ENCODE assay signal across 31 cellular contexts in the genomic region with DNA sequence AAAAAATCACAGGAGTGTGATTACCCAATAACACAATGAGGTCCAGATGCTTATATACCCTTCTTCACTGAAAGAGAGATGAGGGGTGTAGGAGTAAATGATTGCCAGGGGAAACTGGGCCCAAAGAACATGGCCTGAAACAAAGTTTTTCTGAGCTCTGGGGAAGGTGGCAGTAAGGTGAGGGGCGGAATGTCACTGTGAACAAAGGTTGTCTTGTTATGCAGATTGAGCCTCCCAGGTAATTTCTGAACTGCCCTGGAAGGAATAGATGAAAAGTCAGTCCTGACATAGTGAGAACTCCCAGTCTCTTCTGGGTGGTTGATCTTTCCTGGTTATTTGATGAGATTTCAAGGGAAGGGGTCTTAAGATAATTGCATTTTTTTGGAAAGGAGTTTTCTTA. TPM values are rescaled to one million over a fixed set of nuclear protein-coding genes. Genes with fewer than 3 reads are reported as not detected.
"Had no signal": no experiment of that assay in that cellular context is flagged by ENCODE, and none has a peak within 500 bp of the region (broad histone marks: within the 10 kb centered on the region; RNA-seq: fewer than 3 reads in every experiment).

No MANE protein-coding gene starts in this region.

- DNase-seq: activated CD4-positive, alpha-beta T cell treated with anti-CD3 and anti-CD28 coated beads for 36 hours; activated CD4-positive, alpha-beta T cell treated with anti-CD3 and anti-CD28 coated beads, Interleukin-2, amount 10 ng/mL, durations not matched to agents 7 days and 5 days; activated CD4-positive, alpha-beta T cell treated with anti-CD3 and anti-CD28 coated beads, Interleukin-2, amount 50 U/mL, for 48 hours; activated CD8-positive, alpha-beta T cell treated with anti-CD3 and anti-CD28 coated beads, Interleukin-2, amount 10 ng/mL, durations not matched to agents 7 days and 5 days; activated gamma-delta T cell; activated naive CD4-positive, alpha-beta T cell treated with Interleukin-2 at 50 U/mL for 16 hours; activated naive CD8-positive, alpha-beta T cell treated with anti-CD3 and anti-CD28 coated beads, Interleukin-2, amount 10 ng/mL, durations not matched to agents 7 days and 5 days; activated T-cell treated with anti-CD3 and anti-CD28 coated beads, Interleukin-2, amount 50 U/mL, for 24 hours; adrenal gland; body of pancreas; NCI-H1092 treated with DMSO at 0.1 percent for 48 hours; NCI-H1417; NCI-H146; NCI-H187; NCI-H2029 treated with DMSO at 0.1 percent for 48 hours; NCI-H2107; NCI-H2171; NCI-H2227 treated with DMSO at 0.1 percent for 48 hours; NCI-H446 treated with DMSO at 0.1 percent for 48 hours; NCI-H524 treated with DMSO at 0.1 percent for 48 hours; SHP77; SJCRH30; T1000; WERI-Rb-1 had no signal

- H3K27ac Mint-ChIP-seq: activated CD4-positive, alpha-beta T cell treated with anti-CD3 and anti-CD28 coated beads for 36 hours; activated CD4-positive, alpha-beta T cell treated with anti-CD3 and anti-CD28 coated beads, Interleukin-2, amount 10 ng/mL, durations not matched to agents 7 days and 5 days; activated CD8-positive, alpha-beta T cell treated with anti-CD3 and anti-CD28 coated beads, Interleukin-2, amount 10 ng/mL, durations not matched to agents 7 days and 5 days; activated naive CD4-positive, alpha-beta T cell treated with anti-CD3 and anti-CD28 coated beads, Interleukin-2, amount 50 U/mL, for 24 hours; activated naive CD8-positive, alpha-beta T cell treated with anti-CD3 and anti-CD28 coated beads, Interleukin-2, amount 10 ng/mL, durations not matched to agents 7 days and 5 days; activated T-cell treated with anti-CD3 and anti-CD28 coated beads, Interleukin-2, amount 50 U/mL, for 24 hours; activated T-helper 2 cell treated with anti-CD3 and anti-CD28 coated beads, Interferon-gamma antibody, Interleukin-2, Interleukin-4, amounts not matched to agents 10 μg/mL and 5 μg/mL and 100 μg/mL, durations not matched to agents 14 hours and 24 hours and 36 hours had no signal

- H3K36me3 Mint-ChIP-seq: activated naive CD4-positive, alpha-beta T cell treated with anti-CD3 and anti-CD28 coated beads, Interleukin-2, amount 50 U/mL, for 24 hours had no signal

- H3K27me3 ChIP-seq: body of pancreas, SJCRH30 had no signal

- H3K4me3 ChIP-seq: adrenal gland, body of pancreas, breast epithelium, SJCRH30, SK-N-MC had no signal

- H3K4me3 Mint-ChIP-seq: activated CD4-positive, alpha-beta T cell treated with anti-CD3 and anti-CD28 coated beads for 36 hours; activated CD4-positive, alpha-beta T cell treated with anti-CD3 and anti-CD28 coated beads, Interleukin-2, amount 10 ng/mL, durations not matched to agents 7 days and 5 days; activated CD8-positive, alpha-beta T cell treated with anti-CD3 and anti-CD28 coated beads, Interleukin-2, amount 10 ng/mL, durations not matched to agents 7 days and 5 days; activated naive CD4-positive, alpha-beta T cell treated with anti-CD3 and anti-CD28 coated beads, Interleukin-2, amount 50 U/mL, for 24 hours; activated naive CD8-positive, alpha-beta T cell treated with anti-CD3 and anti-CD28 coated beads, Interleukin-2, amount 10 ng/mL, durations not matched to agents 7 days and 5 days; activated T-cell treated with anti-CD3 and anti-CD28 coated beads, Interleukin-2, amount 50 U/mL, for 24 hours had no signal

- H3K27ac ChIP-seq: adrenal gland, body of pancreas, breast epithelium, SJCRH30, SK-N-MC, WERI-Rb-1 had no signal

- H3K9me3 ChIP-seq: adrenal gland, body of pancreas, breast epithelium, SJCRH30 had no signal

- ATAC-seq: activated CD4-positive, alpha-beta T cell treated with anti-CD3 and anti-CD28 coated beads for 36 hours; activated CD8-positive, alpha-beta T cell treated with anti-CD3 and anti-CD28 coated beads, Interleukin-2, amount 10 ng/mL, durations not matched to agents 7 days and 5 days; body of pancreas; Panc1 had no signal

- H3K4me1 ChIP-seq: adrenal gland, breast epithelium, SJCRH30 had no signal

- H3K36me3 ChIP-seq: adrenal gland, breast epithelium, SJCRH30, WERI-Rb-1 had no signal

- H3K9me3 Mint-ChIP-seq: activated CD4-positive, alpha-beta T cell treated with anti-CD3 and anti-CD28 coated beads, Interleukin-2, amount 10 ng/mL, durations not matched to agents 7 days and 5 days; activated naive CD8-positive, alpha-beta T cell treated with anti-CD3 and anti-CD28 coated beads, Interleukin-2, amount 10 ng/mL, durations not matched to agents 7 days and 5 days; activated T-helper 2 cell treated with anti-CD3 and anti-CD28 coated beads, Interferon-gamma antibody, Interleukin-2, Interleukin-4, amounts not matched to agents 10 μg/mL and 5 μg/mL and 100 μg/mL, durations not matched to agents 14 hours and 24 hours and 36 hours had no signal

RNA-seq across cellular contexts. Expression of gene TMEM47, which starts 2.5 kb away (rescaled TPM):
- total RNA-seq: activated CD4-positive, alpha-beta T cell treated with anti-CD3 and anti-CD28 coated beads for 36 hours; activated CD4-positive, alpha-beta T cell treated with anti-CD3 and anti-CD28 coated beads, Interleukin-2, amount 10 ng/mL, durations not matched to agents 7 days and 5 days; activated CD8-positive, alpha-beta T cell treated with anti-CD3 and anti-CD28 coated beads, Interleukin-2, amount 10 ng/mL, durations not matched to agents 7 days and 5 days; activated naive CD8-positive, alpha-beta T cell treated with anti-CD3 and anti-CD28 coated beads, Interleukin-2, amount 10 ng/mL, durations not matched to agents 7 days and 5 days; activated T-helper 2 cell treated with anti-CD3 and anti-CD28 coated beads, Interferon-gamma antibody, Interleukin-2, Interleukin-4, amounts not matched to agents 10 μg/mL and 5 μg/mL and 100 μg/mL, durations not matched to agents 14 hours and 24 hours and 36 hours; T-helper 1 cell treated with Interleukin-12 subunit alpha and Interleukin-12 subunit beta and Interleukin-4 antibody, amounts not matched to agents 30 ng/mL and 1 ng/mL, for 36 hours; T-helper 2 cell treated with Interferon-gamma antibody and Interleukin-4, amounts not matched to agents 100 ng/mL and 5 ng/mL, for 36 hours had no signal
